ENCODE assay signal across 9 cellular contexts in the genomic region with DNA sequence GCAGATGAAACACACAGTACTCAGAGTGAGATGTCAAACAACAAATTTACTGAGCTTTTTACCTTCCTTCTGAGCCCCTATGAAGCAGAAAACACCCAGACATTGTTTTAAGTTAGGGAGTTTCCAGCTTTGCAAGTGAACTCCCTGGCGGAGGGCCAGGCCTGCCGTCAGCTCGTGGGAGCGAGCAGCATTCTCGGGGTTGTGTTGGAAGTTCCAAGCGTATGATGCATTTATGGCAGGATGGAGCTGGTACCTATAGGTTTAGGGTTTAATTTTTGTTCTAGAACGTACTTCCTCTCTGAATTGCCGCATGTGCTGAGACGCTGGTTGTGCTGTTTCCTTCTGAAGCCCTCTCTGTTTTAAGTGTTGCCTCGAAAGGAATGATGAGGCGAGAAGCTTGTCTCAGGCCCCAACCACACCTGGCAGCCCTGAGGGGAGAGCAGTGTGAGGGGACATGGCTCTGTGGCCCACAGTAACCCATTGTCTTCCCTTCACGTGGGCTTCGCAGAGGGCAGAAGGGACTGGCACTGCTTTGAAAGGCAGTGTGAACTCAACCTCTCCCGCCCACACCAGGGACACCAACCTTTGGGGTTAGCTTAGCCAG.
DNase-seq lines count a peak whose midpoint lies in the region; ATAC-seq and TF ChIP-seq lines count a peak whose summit lies in the region.
"Had no signal": no experiment of that assay in that cellular context is flagged by ENCODE, and none has a peak within 500 bp of the region (broad histone marks: within the 10 kb centered on the region; RNA-seq: fewer than 3 reads in every experiment).

No MANE protein-coding gene starts in this region.

- H3K27ac Mint-ChIP-seq in activated T-helper 17 cell treated with anti-CD3 and anti-CD28 coated beads, Interleukin-2, amount 50 U/mL, for 72 hours, result no peak overlapping the region
- H3K27ac Mint-ChIP-seq: T-cell had no signal

- peak; percentile 31 for DNase-seq in GM13976 (ENCODE audit: low spot score)
- DNase-seq in right atrium auricular region (ENCODE audit: low spot score), result peak; percentile 82
- peak; percentile 65 for DNase-seq in smooth muscle cell of the brain vasculature (ENCODE audit: low read depth, low spot score)
- no peak for DNase-seq in HEK293T (ENCODE audit: extremely low spot score)
- DNase-seq in activated CD4-positive, alpha-beta T cell treated with anti-CD3 and anti-CD28 coated beads, Interleukin-2, amount 50 U/mL, for 1 hour, result no peak
- no peak for DNase-seq in activated T-cell treated with anti-CD3 and anti-CD28 coated beads, Interleukin-2, amount 50 U/mL, for 1 hour
- no peak for DNase-seq in HCEC 1CT

- no peaks in the 10 kb centered on the region for H3K9me3 Mint-ChIP-seq in activated T-helper 17 cell treated with anti-CD3 and anti-CD28 coated beads, Interleukin-2, amount 50 U/mL, for 72 hours
- H3K9me3 Mint-ChIP-seq: T-cell had no signal

- H3K4me1 Mint-ChIP-seq in activated T-helper 17 cell treated with anti-CD3 and anti-CD28 coated beads, Interleukin-2, amount 50 U/mL, for 72 hours, result peaks cover 5% of the 10 kb centered on the region

- peak; percentile 10 for ATAC-seq in activated T-helper 17 cell treated with anti-CD3 and anti-CD28 coated beads, Interleukin-2, amount 50 U/mL, for 72 hours (replicated peaks)

- no peaks in the 10 kb centered on the region for H3K36me3 Mint-ChIP-seq in activated T-helper 17 cell treated with anti-CD3 and anti-CD28 coated beads, Interleukin-2, amount 50 U/mL, for 72 hours (ENCODE audit: low read depth)
- H3K36me3 Mint-ChIP-seq: T-cell had no signal

- H3K27me3 ChIP-seq in right atrium auricular region, result no peaks in the 10 kb centered on the region

- peaks cover 0 to 54% of the 10 kb centered on the region in 2 donors for H3K4me1 ChIP-seq in right atrium auricular region

- H3K4me3 ChIP-seq in right atrium auricular region, result no peak overlapping the region

- in situ Hi-C loops in GM13976 (cut with MboI; ENCODE audit: low sequenced_read_pairs, unreplicated experiment), result no loop called here

- H3K4me3 Mint-ChIP-seq in activated T-helper 17 cell treated with anti-CD3 and anti-CD28 coated beads, Interleukin-2, amount 50 U/mL, for 72 hours, result no peak overlapping the region
- H3K4me3 Mint-ChIP-seq: T-cell had no signal

- POLR2A ChIA-PET in HEK293T (lab: Yijun Ruan, JAX), result interaction anchor here (1.2 to 1.3 kb wide), 2 partner anchors 18 to 149 kb away, joined by 3 to 4 read pairs; no protein-coding TSS in a partner anchor

- CTCF ChIA-PET in HEK293T (lab: Yijun Ruan, JAX), result interaction anchor here (0.6 kb wide), 1 partner anchor 180 kb away, joined by 4 read pairs; no protein-coding TSS in a partner anchor

- H3K27me3 Mint-ChIP-seq in activated T-helper 17 cell treated with anti-CD3 and anti-CD28 coated beads, Interleukin-2, amount 50 U/mL, for 72 hours, result peaks cover 3% of the 10 kb centered on the region

- H3K36me3 ChIP-seq in right atrium auricular region, result no peaks in the 10 kb centered on the region

- H3K9me3 ChIP-seq in right atrium auricular region, result no peaks in the 10 kb centered on the region

- no peak overlapping the region for H3K27ac ChIP-seq in right atrium auricular region

- TF ChIP-seq CTCF in GM13976 (IDR thresholded peaks at IDR 0.05; ENCODE audit: borderline replicate concordance, control extremely low read depth, extremely low read depth, insufficient read depth, missing control alignments) (no peak), right atrium auricular region (IDR thresholded peaks at IDR 0.05) (no peak)

TF ChIP-seq in HEK293T, 16 proteins besides CTCF, POLR2A, EP300 and RAD21:
- TF ChIP-seq FOXM1 (IDR thresholded peaks at IDR 0.05; ENCODE audit: borderline replicate concordance) (no peak), SP1 (IDR thresholded peaks at IDR 0.05) (no peak), TARDBP (IDR thresholded peaks at IDR 0.05) (no peak), LEF1 (IDR thresholded peaks at IDR 0.05; ENCODE audit: borderline replicate concordance) (no peak), SUZ12 (IDR thresholded peaks at IDR 0.05) (no peak), HDGF (IDR thresholded peaks at IDR 0.05; ENCODE audit: borderline replicate concordance) (no peak), NFRKB (IDR thresholded peaks at IDR 0.05) (no peak), ARNT (IDR thresholded peaks at IDR 0.05) (no peak), ZNF384 (IDR thresholded peaks at IDR 0.05) (no peak), ELF4 (IDR thresholded peaks at IDR 0.05) (no peak), FOXA1 (IDR thresholded peaks at IDR 0.05) (no peak), BHLHE40 (IDR thresholded peaks at IDR 0.05; ENCODE audit: borderline replicate concordance) (no peak), CTBP1 (IDR thresholded peaks at IDR 0.05; ENCODE audit: borderline replicate concordance) (no peak), L3MBTL2 (conservative IDR thresholded peaks at IDR 0.05) (no peak)
- TF ChIP-seq, protein P1, sequence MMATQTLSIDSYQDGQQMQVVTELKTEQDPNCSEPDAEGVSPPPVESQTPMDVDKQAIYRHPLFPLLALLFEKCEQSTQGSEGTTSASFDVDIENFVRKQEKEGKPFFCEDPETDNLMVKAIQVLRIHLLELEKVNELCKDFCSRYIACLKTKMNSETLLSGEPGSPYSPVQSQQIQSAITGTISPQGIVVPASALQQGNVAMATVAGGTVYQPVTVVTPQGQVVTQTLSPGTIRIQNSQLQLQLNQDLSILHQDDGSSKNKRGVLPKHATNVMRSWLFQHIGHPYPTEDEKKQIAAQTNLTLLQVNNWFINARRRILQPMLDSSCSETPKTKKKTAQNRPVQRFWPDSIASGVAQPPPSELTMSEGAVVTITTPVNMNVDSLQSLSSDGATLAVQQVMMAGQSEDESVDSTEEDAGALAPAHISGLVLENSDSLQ (IDR thresholded peaks at IDR 0.05), result no peak

Comparison
In these comparisons a context has a peak if more than half of its experiments do, and no peak if none do; other contexts are left out.
1. DNase-seq: peak in GM13976 (single experiment), right atrium auricular region (single experiment) and smooth muscle cell of the brain vasculature (single experiment); none in HEK293T (single experiment), activated CD4-positive, alpha-beta T cell treated with anti-CD3 and anti-CD28 coated beads, Interleukin-2, amount 50 U/mL, for 1 hour (single experiment), activated T-cell treated with anti-CD3 and anti-CD28 coated beads, Interleukin-2, amount 50 U/mL, for 1 hour (single experiment) and HCEC 1CT (single experiment).